28 cellular contexts compared by ENCODE assay signal in genomic region chr10:75724047-75724446, GRCh38.
"Had no signal": no experiment of that assay in that cellular context is flagged by ENCODE, and none has a peak within 500 bp of the region (broad histone marks: within the 10 kb centered on the region; RNA-seq: fewer than 3 reads in every experiment).

No MANE protein-coding gene starts in this region.

- H3K27me3 ChIP-seq: neural progenitor cell, ovary, right lobe of liver, sigmoid colon, stomach, thyroid gland, tibial nerve, upper lobe of left lung, vagina had no signal

- H3K27ac ChIP-seq: neural progenitor cell, ovary, parathyroid adenoma, psoas muscle, right lobe of liver, sigmoid colon, stomach, thoracic aorta, tibial nerve, vagina had no signal

- FAIRE-seq: small intestine, urothelium cell line had no signal

- H3K4me3 ChIP-seq: neural progenitor cell, ovary, psoas muscle, right lobe of liver, sigmoid colon, stomach, thoracic aorta, thyroid gland, tibial nerve, upper lobe of left lung, vagina had no signal

- H2AFZ ChIP-seq: neural progenitor cell, parathyroid adenoma had no signal

- H3K4me1 ChIP-seq: neural progenitor cell, parathyroid adenoma, psoas muscle, sigmoid colon, stomach, vagina had no signal

- H3K9ac ChIP-seq: neural progenitor cell, parathyroid adenoma had no signal

- H3K9me3 ChIP-seq: ovary, psoas muscle, right lobe of liver, sigmoid colon, stomach, thoracic aorta, thyroid gland, tibial nerve, upper lobe of left lung, vagina had no signal

- DNase-seq: naive thymus-derived CD8-positive, alpha-beta T cell; nephron progenitor cell; occipital lobe; ovary; posterior cingulate gyrus; psoas muscle; right cardiac atrium; right lobe of liver; sigmoid colon; small intestine; stimulated activated CD4-positive, alpha-beta T cell treated with anti-CD3 and anti-CD28 coated beads, Interleukin-15, amount 100 ng/mL, for 24 hours; stimulated activated CD4-positive, alpha-beta T cell treated with anti-CD3 and anti-CD28 coated beads, Interleukin-2, amount 100 ng/mL, for 24 hours; stimulated activated CD4-positive, alpha-beta T cell treated with anti-CD3 and anti-CD28 coated beads, Interleukin-2, amount 100 ng/mL, for 48 hours; stimulated activated CD4-positive, alpha-beta T cell treated with anti-CD3 and anti-CD28 coated beads, Interleukin-4, amount 100 ng/mL, for 24 hours; stimulated activated naive B cell treated with anti-CD40 and anti-IgM and Interleukin-4, amounts not matched to agents 10 μg/mL and 1 μg/mL and 100 μg/mL, for 72 hours; stimulated activated naive CD4-positive, alpha-beta T cell treated with Interleukin-2 at 50 U/mL for 16 hours; stomach; trophoblast cell; upper lobe of left lung had no signal

- ATAC-seq: naive thymus-derived CD8-positive, alpha-beta T cell; natural killer cell treated with Interleukin-12 subunit alpha and Interleukin-12 subunit beta and Interleukin-15 and Interleukin-18, amount 100 ng/mL, for 72 hours; psoas muscle; stimulated activated effector memory CD8-positive, alpha-beta T cell treated with anti-CD3 and anti-CD28 coated beads, Interleukin-12 subunit alpha, Interleukin-12 subunit beta, amount 100 ng/mL, for 72 hours; stimulated activated naive B cell treated with anti-CD40 and anti-IgM and Interleukin-4, amounts not matched to agents 10 μg/mL and 1 μg/mL and 100 μg/mL, for 72 hours had no signal

- H3K36me3 ChIP-seq: neural progenitor cell, ovary, right lobe of liver, sigmoid colon, stomach, thoracic aorta, thyroid gland, tibial nerve, upper lobe of left lung, vagina had no signal

- H3K4me2 ChIP-seq: neural progenitor cell had no signal

- H3K79me2 ChIP-seq: parathyroid adenoma had no signal
